In genomic region chr15:67458449-67458848, GRCh38 we compare ENCODE assay signal across 17 cellular contexts.
A peak's percentile ranks its signal among the peaks of the same experiment; 100 is the strongest.
DNase-seq lines count a peak whose midpoint lies in the region; ATAC-seq and TF ChIP-seq lines count a peak whose summit lies in the region.
"Had no signal": no experiment of that assay in that cellular context is flagged by ENCODE, and none has a peak within 500 bp of the region (broad histone marks: within the 10 kb centered on the region; RNA-seq: fewer than 3 reads in every experiment).

No MANE protein-coding gene starts in this region.

- H3K4me2 ChIP-seq in SK-N-SH, result no peak overlapping the region

- no peak for TF ChIP-seq EP300 in SK-N-SH (IDR thresholded peaks at IDR 0.05; ENCODE audit: borderline replicate concordance in 1 of 2, low read depth in 1 of 2, low read length in 1 of 2)

- H4K20me1 ChIP-seq in SK-N-SH (ENCODE audit: insufficient read depth), result no peaks in the 10 kb centered on the region

- no peaks in the 10 kb centered on the region for H3K79me2 ChIP-seq in SK-N-SH (ENCODE audit: insufficient read depth)

- no peak for TF ChIP-seq CTCF in SK-N-SH (IDR thresholded peaks at IDR 0.05)

- ATAC-seq in SK-N-SH treated with all-trans-retinoic acid at 6 μM for 48 hours (peak; percentile 27; the same call in 1 of the 3 replicates), GM18868 (IDR thresholded peaks at IDR 0.05; ENCODE audit: unreplicated experiment) (no peak)

- H3K36me3 ChIP-seq in SK-N-SH (replicated peaks in 1 of 2; ENCODE audit: control insufficient read depth in 1 of 2, insufficient read depth in 2 of 2, low read length in 1 of 2), result no peaks in the 10 kb centered on the region
- H3K36me3 ChIP-seq: BE2C had no signal

- CTCF ChIA-PET in SK-N-SH (lab: Yijun Ruan, JAX), result interaction anchor here (0.6 to 5.6 kb wide), 12 partner anchors 8 to 512 kb away, joined by 3 to 123 read pairs (median 6); partner anchors contain the start of genes RNU6-1 and SKOR1

- POLR2A ChIA-PET in SK-N-SH (lab: Yijun Ruan, JAX), result no interaction called here

- no peak for TF ChIP-seq RAD21 in SK-N-SH (IDR thresholded peaks at IDR 0.05; ENCODE audit: low read length)

- no peak overlapping the region for H3K9ac ChIP-seq in SK-N-SH

- H3K9me2 ChIP-seq in SK-N-SH, result no peaks in the 10 kb centered on the region

- no peaks in the 10 kb centered on the region for H3K27me3 ChIP-seq in SK-N-SH (ENCODE audit: insufficient read depth)
- H3K27me3 ChIP-seq: BE2C had no signal

- no peak overlapping the region for H3K4me3 ChIP-seq in SK-N-SH (ENCODE audit: low read depth in 2 of 2, low read length in 1 of 2)

- H3K27ac ChIP-seq in SK-N-SH (ENCODE audit: low read depth in 2 of 2, low read length in 1 of 2), result no peak overlapping the region

- DNase-seq in SK-N-SH (no peak), RPMI7951 (ENCODE audit: low read depth) (peak; percentile 58), fibroblast of peridontal ligament (ENCODE audit: extremely low read depth) (peak; percentile 5), DMS 273 treated with DMSO at 0.1 percent for 48 hours (lab: John Stamatoyannopoulos, UW) (no peak), NCI-H1048 (lab: John Stamatoyannopoulos, UW) (no peak), LoVo (ENCODE audit: low spot score) (no peak)
- DNase-seq: BE2C; CD4-positive, CD25-positive, alpha-beta regulatory T cell; H9; NCI-H1436; NCI-H1930; NCI-H2171 treated with DMSO at 0.1 percent for 48 hours; NCI-H446; OCI-M1; SHP77 had no signal

- H3F3A ChIP-seq in SK-N-SH (replicated peaks; ENCODE audit: insufficient read depth), result no peaks in the 10 kb centered on the region

- no peak overlapping the region for H2AFZ ChIP-seq in SK-N-SH (ENCODE audit: low read depth)

- peaks cover 0 to 17% of the 10 kb centered on the region in 2 experiments; a peak in 2 of 4 replicates for H3K4me1 ChIP-seq in SK-N-SH (ENCODE audit: control insufficient read depth in 1 of 2, insufficient read depth in 2 of 2, low read depth in 1 of 2, low read length in 1 of 2)
- H3K4me1 ChIP-seq: BE2C had no signal

- H3K9me3 ChIP-seq in SK-N-SH, result no peaks in the 10 kb centered on the region
- H3K9me3 ChIP-seq: BE2C had no signal

- WGBS in SK-N-SH (ENCODE audit: low lambda C conversion rate), result 63% methylated on average over 2 of the region's 2 CpGs

TF ChIP-seq in SK-N-SH treated with all-trans-retinoic acid at 6 μM for 48 hours, 23 proteins besides CTCF, POLR2A, EP300 and RAD21:
- TF ChIP-seq CSRNP3 (CRISPR knock-in tag; IDR thresholded peaks at IDR 0.05) (no peak), CSDC2 (CRISPR knock-in tag; IDR thresholded peaks at IDR 0.05) (no peak)

TF ChIP-seq in SK-N-SH, 30 proteins besides CTCF, POLR2A, EP300 and RAD21:
- TF ChIP-seq GATA2 (CRISPR knock-in tag; IDR thresholded peaks at IDR 0.05) (no peak), TEAD4 (IDR thresholded peaks at IDR 0.05; ENCODE audit: borderline replicate concordance, insufficient read depth) (no peak), SMC3 (IDR thresholded peaks at IDR 0.05; ENCODE audit: low read depth, low read length) (no peak), USF1 (IDR thresholded peaks at IDR 0.05; ENCODE audit: borderline replicate concordance, low read depth) (no peak), REST (IDR thresholded peaks at IDR 0.05; ENCODE audit: low read depth, low read length) (no peak), NRF1 (IDR thresholded peaks at IDR 0.05; ENCODE audit: low read depth, low read length) (no peak), RXRA (IDR thresholded peaks at IDR 0.05; ENCODE audit: borderline replicate concordance, low read depth) (no peak), MAX (IDR thresholded peaks at IDR 0.05; ENCODE audit: low read depth) (no peak), MXI1 (IDR thresholded peaks at IDR 0.05; ENCODE audit: low read depth, low read length) (no peak), FOXM1 (IDR thresholded peaks at IDR 0.05; ENCODE audit: low read depth) (no peak), IRF3 (IDR thresholded peaks at IDR 0.05; ENCODE audit: low read depth, low read length) (no peak), CHD2 (IDR thresholded peaks at IDR 0.05; ENCODE audit: low read length, partially characterized antibody) (no peak), JUND (IDR thresholded peaks at IDR 0.05) (no peak), MEF2A (IDR thresholded peaks at IDR 0.05; ENCODE audit: borderline replicate concordance, low read depth) (no peak), RFX5 (IDR thresholded peaks at IDR 0.05; ENCODE audit: low read length) (no peak)

Comparison
In these comparisons a context has a peak if more than half of its experiments do, and no peak if none do; other contexts are left out.
1. DNase-seq: peak in RPMI7951 (single experiment) and fibroblast of peridontal ligament (single experiment); none in SK-N-SH (single experiment), DMS 273 treated with DMSO at 0.1 percent for 48 hours (single experiment), NCI-H1048 (single experiment) and LoVo (single experiment).